In the genomic region with DNA sequence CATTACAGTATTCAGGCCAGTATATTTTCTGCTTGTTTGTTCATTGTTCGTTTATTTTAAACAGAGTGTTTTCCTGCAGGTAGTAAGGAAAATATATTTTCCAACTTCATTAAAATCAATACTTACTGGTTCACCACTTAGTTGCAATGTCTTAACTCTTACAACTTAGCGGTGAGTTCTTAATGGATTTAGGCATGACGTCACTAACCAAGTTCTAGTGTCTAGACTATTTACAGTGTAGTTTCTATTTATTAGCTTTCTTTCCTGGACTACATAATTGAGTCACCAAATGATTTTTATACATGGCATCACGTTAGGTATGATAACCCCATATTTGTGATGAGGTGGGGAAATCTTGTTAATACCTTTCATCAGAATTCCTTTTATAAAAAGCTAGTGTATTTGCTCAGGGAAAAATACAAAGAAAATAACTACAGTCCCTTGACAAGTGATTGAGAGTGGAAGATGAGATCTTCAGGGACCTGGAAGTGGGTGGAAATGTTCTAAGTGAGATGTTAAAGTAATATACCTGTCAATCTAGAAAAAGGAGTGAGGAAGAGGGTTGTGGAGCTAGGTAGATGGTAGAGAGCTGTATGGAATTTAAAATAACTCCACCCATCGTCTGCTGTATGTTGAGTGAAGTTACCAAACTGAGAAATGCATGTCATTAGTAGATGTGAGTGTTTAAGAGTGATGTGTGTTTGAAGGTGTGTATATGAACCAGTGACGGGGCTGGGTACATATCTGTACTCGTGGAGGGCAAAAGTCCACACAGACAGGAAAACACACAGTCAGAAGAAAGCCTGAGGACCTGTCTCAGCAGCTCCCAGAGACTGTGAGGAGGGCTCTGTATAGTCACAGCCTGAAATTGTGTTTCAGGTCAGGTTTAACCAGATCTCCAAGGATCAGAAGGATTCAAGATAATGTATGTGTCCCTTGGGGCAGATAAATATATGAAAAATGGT, we compare ENCODE assay signal across 25 cellular contexts.
"Had no signal": no experiment of that assay in that cellular context is flagged by ENCODE, and none has a peak within 500 bp of the region (broad histone marks: within the 10 kb centered on the region; RNA-seq: fewer than 3 reads in every experiment).

No MANE protein-coding gene starts in this region.

- ATAC-seq: activated CD4-positive, CD25-positive, alpha-beta regulatory T cell treated with anti-CD3 and anti-CD28 coated beads, Interleukin-2, amount 50 U/mL, for 24 hours; activated naive CD8-positive, alpha-beta T cell treated with anti-CD3 and anti-CD28 coated beads, Interleukin-2, amount 50 U/mL, for 24 hours; activated T-cell treated with anti-CD3 and anti-CD28 coated beads, Interleukin-2, amount 50 U/mL, for 72 hours; left cardiac atrium; stimulated activated naive CD8-positive, alpha-beta T cell treated with anti-CD3 and anti-CD28 coated beads, Interleukin-15, amount 100 ng/mL, for 72 hours had no signal

- H3K4me1 ChIP-seq: esophagus squamous epithelium, neural progenitor cell, tibial artery had no signal

- DNase-seq: activated CD4-positive, alpha-beta memory T cell treated with anti-CD3 and anti-CD28 coated beads, Interleukin-2, amount 10 ng/mL, durations not matched to agents 7 days and 5 days; activated CD4-positive, alpha-beta T cell treated with anti-CD3 and anti-CD28 coated beads, Interleukin-2, amount 10 ng/mL, durations not matched to agents 24 days and 14 days; activated effector memory CD4-positive, alpha-beta T cell treated with anti-CD3 and anti-CD28 coated beads, Interleukin-2, amount 50 U/mL, for 16 hours; activated naive CD4-positive, alpha-beta T cell treated with anti-CD3 and anti-CD28 coated beads, Interleukin-2, amount 10 ng/mL, durations not matched to agents 7 days and 5 days; activated naive CD8-positive, alpha-beta T cell treated with anti-CD3 and anti-CD28 coated beads, Interleukin-2, amount 50 U/mL, for 24 hours; activated T-cell treated with anti-CD3 and anti-CD28 coated beads, Interleukin-2, amount 50 U/mL, for 72 hours; central memory CD4-positive, alpha-beta T cell; dermis blood vessel endothelial cell; effector CD8-positive, alpha-beta T cell; esophagus squamous epithelium; foreskin fibroblast; hypothalamus; left cardiac atrium; naive B cell; stimulated activated CD4-positive, alpha-beta T cell treated with anti-CD3 and anti-CD28 coated beads, Interleukin-12 subunit alpha, Interleukin-12 subunit beta, amount 100 ng/mL, for 4 hours; stimulated activated CD4-positive, alpha-beta T cell treated with anti-CD3 and anti-CD28 coated beads, Interleukin-4, amount 100 ng/mL, for 4 hours; stimulated activated naive CD8-positive, alpha-beta T cell treated with anti-CD3 and anti-CD28 coated beads, Interleukin-15, amount 100 ng/mL, for 72 hours; tibial artery had no signal

- H3K27ac Mint-ChIP-seq: activated CD4-positive, alpha-beta memory T cell treated with anti-CD3 and anti-CD28 coated beads, Interleukin-2, amount 10 ng/mL, durations not matched to agents 7 days and 5 days; activated CD4-positive, alpha-beta T cell treated with anti-CD3 and anti-CD28 coated beads, Interleukin-2, amount 10 ng/mL, durations not matched to agents 24 days and 14 days; activated naive CD4-positive, alpha-beta T cell treated with anti-CD3 and anti-CD28 coated beads, Interleukin-2, amount 10 ng/mL, durations not matched to agents 7 days and 5 days; activated naive CD8-positive, alpha-beta T cell treated with anti-CD3 and anti-CD28 coated beads, Interleukin-2, amount 50 U/mL, for 24 hours; activated T-cell treated with anti-CD3 and anti-CD28 coated beads, Interleukin-2, amount 50 U/mL, for 72 hours; brain; memory B cell; naive B cell; neural progenitor cell; T-helper 2 cell treated with Interferon-gamma antibody and Interleukin-4, amounts not matched to agents 5 μg/mL and 100 μg/mL, for 36 hours had no signal

- H3K9ac ChIP-seq: neural progenitor cell had no signal

- H3K9me3 Mint-ChIP-seq: brain, neural progenitor cell had no signal

- H3K27ac ChIP-seq: esophagus squamous epithelium, neural progenitor cell, SK-N-MC, tibial artery, VCaP had no signal

- H3K36me3 Mint-ChIP-seq: activated naive CD4-positive, alpha-beta T cell treated with anti-CD3 and anti-CD28 coated beads, Interleukin-2, amount 10 ng/mL, durations not matched to agents 7 days and 5 days; brain; memory B cell; naive B cell; neural progenitor cell had no signal

- H3K4me1 Mint-ChIP-seq: activated CD4-positive, alpha-beta memory T cell treated with anti-CD3 and anti-CD28 coated beads, Interleukin-2, amount 10 ng/mL, durations not matched to agents 7 days and 5 days; activated CD4-positive, alpha-beta T cell treated with anti-CD3 and anti-CD28 coated beads, Interleukin-2, amount 10 ng/mL, durations not matched to agents 24 days and 14 days; activated naive CD4-positive, alpha-beta T cell treated with anti-CD3 and anti-CD28 coated beads, Interleukin-2, amount 10 ng/mL, durations not matched to agents 7 days and 5 days; activated naive CD8-positive, alpha-beta T cell treated with anti-CD3 and anti-CD28 coated beads, Interleukin-2, amount 50 U/mL, for 24 hours; brain; memory B cell; naive B cell; neural progenitor cell; stimulated activated naive CD8-positive, alpha-beta T cell treated with anti-CD3 and anti-CD28 coated beads, Interleukin-15, amount 100 ng/mL, for 72 hours had no signal

- H3K4me3 Mint-ChIP-seq: activated CD4-positive, alpha-beta memory T cell treated with anti-CD3 and anti-CD28 coated beads, Interleukin-2, amount 10 ng/mL, durations not matched to agents 7 days and 5 days; activated CD4-positive, alpha-beta T cell treated with anti-CD3 and anti-CD28 coated beads, Interleukin-2, amount 10 ng/mL, durations not matched to agents 24 days and 14 days; activated naive CD4-positive, alpha-beta T cell treated with anti-CD3 and anti-CD28 coated beads, Interleukin-2, amount 10 ng/mL, durations not matched to agents 7 days and 5 days; activated naive CD8-positive, alpha-beta T cell treated with anti-CD3 and anti-CD28 coated beads, Interleukin-2, amount 50 U/mL, for 24 hours; activated T-cell treated with anti-CD3 and anti-CD28 coated beads, Interleukin-2, amount 50 U/mL, for 72 hours; brain; memory B cell; naive B cell; neural progenitor cell; stimulated activated naive CD8-positive, alpha-beta T cell treated with anti-CD3 and anti-CD28 coated beads, Interleukin-15, amount 100 ng/mL, for 72 hours; T-helper 2 cell treated with Interferon-gamma antibody and Interleukin-4, amounts not matched to agents 5 μg/mL and 100 μg/mL, for 36 hours had no signal

- H3K9me3 ChIP-seq: esophagus squamous epithelium, tibial artery had no signal

- H3K4me3 ChIP-seq: esophagus squamous epithelium, neural progenitor cell, SK-N-MC, tibial artery had no signal

- H3K27me3 Mint-ChIP-seq: activated CD4-positive, alpha-beta memory T cell treated with anti-CD3 and anti-CD28 coated beads, Interleukin-2, amount 10 ng/mL, durations not matched to agents 7 days and 5 days; activated CD4-positive, alpha-beta T cell treated with anti-CD3 and anti-CD28 coated beads, Interleukin-2, amount 10 ng/mL, durations not matched to agents 24 days and 14 days; activated naive CD4-positive, alpha-beta T cell treated with anti-CD3 and anti-CD28 coated beads, Interleukin-2, amount 10 ng/mL, durations not matched to agents 7 days and 5 days; activated naive CD8-positive, alpha-beta T cell treated with anti-CD3 and anti-CD28 coated beads, Interleukin-2, amount 50 U/mL, for 24 hours; brain; memory B cell; naive B cell; stimulated activated naive CD8-positive, alpha-beta T cell treated with anti-CD3 and anti-CD28 coated beads, Interleukin-15, amount 100 ng/mL, for 72 hours had no signal

- H2AFZ ChIP-seq: neural progenitor cell had no signal

- H3K4me2 ChIP-seq: neural progenitor cell had no signal

- H3K36me3 ChIP-seq: esophagus squamous epithelium, neural progenitor cell, tibial artery had no signal

- H3K27me3 ChIP-seq: esophagus squamous epithelium, neural progenitor cell, tibial artery had no signal
